In the genomic region with DNA sequence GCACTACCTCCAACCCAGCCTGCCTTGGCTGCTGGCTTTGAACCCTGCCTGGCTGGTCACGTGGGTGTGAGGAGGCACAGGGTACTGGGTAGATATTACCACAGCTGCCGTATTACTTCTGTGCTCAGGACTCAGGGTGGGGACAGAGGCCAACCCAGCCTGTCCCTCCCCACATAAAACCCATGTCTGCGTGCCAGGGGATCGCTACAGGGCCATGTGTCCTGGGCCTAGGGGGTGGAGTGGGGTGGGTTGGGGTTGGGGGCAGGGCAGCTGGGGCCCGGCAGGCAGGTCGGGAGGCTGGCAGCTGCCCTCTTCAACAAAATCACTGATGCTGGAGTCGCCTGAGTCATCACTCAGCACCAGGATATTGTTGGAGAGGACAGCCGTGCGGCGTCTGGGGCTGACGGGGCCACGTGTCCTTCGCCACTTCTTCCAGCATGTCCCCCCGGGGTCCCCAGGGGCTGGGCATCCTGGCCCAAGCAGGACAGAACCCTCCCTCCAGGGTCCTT, we compare ENCODE assay signal across 17 cellular contexts. TPM values are rescaled to one million over a fixed set of nuclear protein-coding genes. Genes with fewer than 3 reads are reported as not detected.
DNase-seq lines count a peak whose midpoint lies in the region; ATAC-seq and TF ChIP-seq lines count a peak whose summit lies in the region.
"Had no signal": no experiment of that assay in that cellular context is flagged by ENCODE, and none has a peak within 500 bp of the region (broad histone marks: within the 10 kb centered on the region; RNA-seq: fewer than 3 reads in every experiment).

No MANE protein-coding gene starts in this region.

- H3K36me3 Mint-ChIP-seq in GM23338 (ENCODE audit: low read depth) = no peaks in the 10 kb centered on the region
- H3K36me3 Mint-ChIP-seq: activated naive CD8-positive, alpha-beta T cell had no signal

- no peaks in the 10 kb centered on the region for H3K4me1 Mint-ChIP-seq in GM23338
- H3K4me1 Mint-ChIP-seq: stimulated activated naive CD8-positive, alpha-beta T cell treated with anti-CD3 and anti-CD28 coated beads, Interleukin-15, amount 100 ng/mL, for 72 hours had no signal

- H3K27me3 ChIP-seq in layer of hippocampus (ENCODE audit: control insufficient read depth, insufficient read depth, low read length) (no peaks in the 10 kb centered on the region), GM23338 (ENCODE audit: insufficient read depth) (no peaks in the 10 kb centered on the region)

- no peaks in the 10 kb centered on the region for H4K20me1 ChIP-seq in GM23338 (replicated peaks; ENCODE audit: insufficient read depth)

- no peaks in the 10 kb centered on the region for H3K79me2 ChIP-seq in GM23338 (replicated peaks; ENCODE audit: insufficient read depth)

- no peak overlapping the region for H3K4me3 ChIP-seq in GM23338
- H3K4me3 ChIP-seq: gastrocnemius medialis, smooth muscle cell had no signal

- H3K27ac ChIP-seq in layer of hippocampus (ENCODE audit: low read depth, low read length) = peak overlapping the region; percentile 88
- no peak overlapping the region for H3K27ac ChIP-seq in GM23338 (ENCODE audit: low read depth)
- H3K27ac ChIP-seq: gastrocnemius medialis had no signal

- H3K9me3 Mint-ChIP-seq in GM23338 = no peaks in the 10 kb centered on the region
- H3K9me3 Mint-ChIP-seq: stimulated activated naive CD8-positive, alpha-beta T cell treated with anti-CD3 and anti-CD28 coated beads, Interleukin-15, amount 100 ng/mL, for 72 hours had no signal

- no peak overlapping the region for H3K4me3 Mint-ChIP-seq in GM23338
- H3K4me3 Mint-ChIP-seq: activated naive CD8-positive, alpha-beta T cell; stimulated activated naive CD8-positive, alpha-beta T cell treated with anti-CD3 and anti-CD28 coated beads, Interleukin-15, amount 100 ng/mL, for 72 hours had no signal

- DNase-seq in AG20443 (ENCODE audit: low spot score) (peak; percentile 50), HK-2 (ENCODE audit: unreplicated experiment) (peak; percentile 57), SHP77 (lab: John Stamatoyannopoulos, UW) (peak; percentile 72 to 88), retina (no peak), GM23338 (ENCODE audit: low spot score) (no peak)
- DNase-seq in activated CD4-positive, CD25-positive, alpha-beta regulatory T cell (lab: John Stamatoyannopoulos, UW) = no peak
- DNase-seq: DMS79; gastrocnemius medialis; stimulated activated naive CD8-positive, alpha-beta T cell treated with anti-CD3 and anti-CD28 coated beads, Interleukin-15, amount 100 ng/mL, for 72 hours; T-helper 2 cell had no signal

- peaks cover 8% of the 10 kb centered on the region for H3K27me3 Mint-ChIP-seq in GM23338 (ENCODE audit: insufficient read depth, low read depth, poor library complexity)
- H3K27me3 Mint-ChIP-seq: activated naive CD8-positive, alpha-beta T cell; stimulated activated naive CD8-positive, alpha-beta T cell treated with anti-CD3 and anti-CD28 coated beads, Interleukin-15, amount 100 ng/mL, for 72 hours had no signal

- H3K36me3 ChIP-seq in GM23338 (ENCODE audit: insufficient read depth) = no peaks in the 10 kb centered on the region
- H3K36me3 ChIP-seq: gastrocnemius medialis had no signal

- H2AFZ ChIP-seq in GM23338 = no peak overlapping the region

- H3K4me2 ChIP-seq in GM23338 = no peak overlapping the region
- H3K4me2 ChIP-seq: smooth muscle cell had no signal

- no peak for TF ChIP-seq CTCF in GM23338 (conservative IDR thresholded peaks at IDR 0.05; ENCODE audit: low read depth in 2 of 2)

- H3F3A ChIP-seq in GM23338 (replicated peaks; ENCODE audit: low read depth) = no peaks in the 10 kb centered on the region

- no peak for ATAC-seq in HG03095 (IDR thresholded peaks at IDR 0.05; ENCODE audit: unreplicated experiment)
- no peak for ATAC-seq in GM23338
- ATAC-seq: stimulated activated naive CD8-positive, alpha-beta T cell treated with anti-CD3 and anti-CD28 coated beads, Interleukin-15, amount 100 ng/mL, for 72 hours had no signal

- H3K27ac Mint-ChIP-seq in GM23338 = no peak overlapping the region
- H3K27ac Mint-ChIP-seq: activated naive CD8-positive, alpha-beta T cell; stimulated activated naive CD8-positive, alpha-beta T cell treated with anti-CD3 and anti-CD28 coated beads, Interleukin-15, amount 100 ng/mL, for 72 hours had no signal

- no peaks in the 10 kb centered on the region for H3K9me2 ChIP-seq in GM23338 (ENCODE audit: insufficient read depth)

- H3K4me1 ChIP-seq in GM23338 (ENCODE audit: insufficient read depth) = no peaks in the 10 kb centered on the region
- H3K4me1 ChIP-seq: gastrocnemius medialis had no signal

TF ChIP-seq in GM23338, 12 proteins besides CTCF, POLR2A, EP300 and RAD21:
- TF ChIP-seq STAT1 (IDR thresholded peaks at IDR 0.05; ENCODE audit: unreplicated experiment) (no peak), EZH2phosphoT487 (IDR thresholded peaks at IDR 0.05; ENCODE audit: unreplicated experiment) (no peak), POLR2AphosphoS5 (IDR thresholded peaks at IDR 0.05; ENCODE audit: low read depth) (no peak), NANOG (IDR thresholded peaks at IDR 0.05; ENCODE audit: borderline replicate concordance) (no peak), JUNB (IDR thresholded peaks at IDR 0.05; ENCODE audit: unreplicated experiment) (no peak), ZNF114 (CRISPR knock-in tag; IDR thresholded peaks at IDR 0.05) (no peak)
- TF ChIP-seq, protein P1, sequence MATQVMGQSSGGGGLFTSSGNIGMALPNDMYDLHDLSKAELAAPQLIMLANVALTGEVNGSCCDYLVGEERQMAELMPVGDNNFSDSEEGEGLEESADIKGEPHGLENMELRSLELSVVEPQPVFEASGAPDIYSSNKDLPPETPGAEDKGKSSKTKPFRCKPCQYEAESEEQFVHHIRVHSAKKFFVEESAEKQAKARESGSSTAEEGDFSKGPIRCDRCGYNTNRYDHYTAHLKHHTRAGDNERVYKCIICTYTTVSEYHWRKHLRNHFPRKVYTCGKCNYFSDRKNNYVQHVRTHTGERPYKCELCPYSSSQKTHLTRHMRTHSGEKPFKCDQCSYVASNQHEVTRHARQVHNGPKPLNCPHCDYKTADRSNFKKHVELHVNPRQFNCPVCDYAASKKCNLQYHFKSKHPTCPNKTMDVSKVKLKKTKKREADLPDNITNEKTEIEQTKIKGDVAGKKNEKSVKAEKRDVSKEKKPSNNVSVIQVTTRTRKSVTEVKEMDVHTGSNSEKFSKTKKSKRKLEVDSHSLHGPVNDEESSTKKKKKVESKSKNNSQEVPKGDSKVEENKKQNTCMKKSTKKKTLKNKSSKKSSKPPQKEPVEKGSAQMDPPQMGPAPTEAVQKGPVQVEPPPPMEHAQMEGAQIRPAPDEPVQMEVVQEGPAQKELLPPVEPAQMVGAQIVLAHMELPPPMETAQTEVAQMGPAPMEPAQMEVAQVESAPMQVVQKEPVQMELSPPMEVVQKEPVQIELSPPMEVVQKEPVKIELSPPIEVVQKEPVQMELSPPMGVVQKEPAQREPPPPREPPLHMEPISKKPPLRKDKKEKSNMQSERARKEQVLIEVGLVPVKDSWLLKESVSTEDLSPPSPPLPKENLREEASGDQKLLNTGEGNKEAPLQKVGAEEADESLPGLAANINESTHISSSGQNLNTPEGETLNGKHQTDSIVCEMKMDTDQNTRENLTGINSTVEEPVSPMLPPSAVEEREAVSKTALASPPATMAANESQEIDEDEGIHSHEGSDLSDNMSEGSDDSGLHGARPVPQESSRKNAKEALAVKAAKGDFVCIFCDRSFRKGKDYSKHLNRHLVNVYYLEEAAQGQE (IDR thresholded peaks at IDR 0.05; ENCODE audit: unreplicated experiment) = no peak
- TF ChIP-seq, protein P2, sequence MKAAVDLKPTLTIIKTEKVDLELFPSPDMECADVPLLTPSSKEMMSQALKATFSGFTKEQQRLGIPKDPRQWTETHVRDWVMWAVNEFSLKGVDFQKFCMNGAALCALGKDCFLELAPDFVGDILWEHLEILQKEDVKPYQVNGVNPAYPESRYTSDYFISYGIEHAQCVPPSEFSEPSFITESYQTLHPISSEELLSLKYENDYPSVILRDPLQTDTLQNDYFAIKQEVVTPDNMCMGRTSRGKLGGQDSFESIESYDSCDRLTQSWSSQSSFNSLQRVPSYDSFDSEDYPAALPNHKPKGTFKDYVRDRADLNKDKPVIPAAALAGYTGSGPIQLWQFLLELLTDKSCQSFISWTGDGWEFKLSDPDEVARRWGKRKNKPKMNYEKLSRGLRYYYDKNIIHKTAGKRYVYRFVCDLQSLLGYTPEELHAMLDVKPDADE (IDR thresholded peaks at IDR 0.05) = no peak
TF ChIP-seq in GM23338: peak in this region for 0.

RNA-seq across cellular contexts. Expression of a gene that starts 39.7 kb away (rescaled TPM):
- total RNA-seq in GM23338 (2014; rRNA removed; shearing (Covaris generic)) = not detected in 2 replicates
- polyA plus RNA-seq in GM23338 (2016; fragmentation: Nextera tagmentation; extraction: Ambion mirVana) = not detected in 2 replicates
- total RNA-seq: bronchial epithelial cell, gastrocnemius medialis, mesenteric fat pad, OCI-LY7, smooth muscle cell had no signal
- polyA plus RNA-seq: smooth muscle cell had no signal

RNA-seq across cellular contexts. Expression of a gene that starts 40.4 kb away (rescaled TPM):
- total RNA-seq in GM23338 (2014; rRNA removed; shearing (Covaris generic)) = 2.3 and 5.0 TPM in 2 replicates
- 1.1 and 1.3 TPM in 2 replicates for polyA plus RNA-seq in GM23338 (2016; fragmentation: Nextera tagmentation; extraction: Ambion mirVana)

Comparison
In these comparisons a context has a peak if more than half of its experiments do, and no peak if none do; other contexts are left out.
1. DNase-seq: peak in AG20443 (single experiment), HK-2 (single experiment) and SHP77 (2 of 2); none in activated CD4-positive, CD25-positive, alpha-beta regulatory T cell (0 of 4), retina (single experiment) and GM23338 (single experiment).